ENCODE assay signal across 9 cellular contexts in genomic region chr3:184018424-184018973, GRCh38. TPM values are rescaled to one million over a fixed set of nuclear protein-coding genes. Genes with fewer than 3 reads are reported as not detected.
DNase-seq lines count a peak whose midpoint lies in the region; ATAC-seq, FAIRE-seq and TF ChIP-seq lines count a peak whose summit lies in the region.
"Had no signal": no experiment of that assay in that cellular context is flagged by ENCODE, and none has a peak within 500 bp of the region (broad histone marks: within the 10 kb centered on the region; RNA-seq: fewer than 3 reads in every experiment).

No MANE protein-coding gene starts in this region.

- TF ChIP-seq POLR2A in esophagus squamous epithelium (IDR thresholded peaks at IDR 0.05) = no peak

- H3K4me3 ChIP-seq in DND-41 (ENCODE audit: low read depth in 1 of 2, low read length in 2 of 2) = peak overlapping the region; percentile 63 to 96; a peak in 3 of 4 replicates
- peak overlapping the region; percentile 93 for H3K4me3 ChIP-seq in SJSA1
- H3K4me3 ChIP-seq in esophagus squamous epithelium = peak overlapping the region; percentile 84 to 100 (median 98)

- FAIRE-seq in RCC 7860 (lab: Jason Lieb, UNC) = no peak

- H4K20me1 ChIP-seq in DND-41 (ENCODE audit: insufficient read depth, low read length) = no peaks in the 10 kb centered on the region

- no peaks in the 10 kb centered on the region for H3K9me3 Mint-ChIP-seq in progenitor cell of endocrine pancreas (ENCODE audit: low read depth)

- H3K79me2 ChIP-seq in DND-41 (ENCODE audit: insufficient read depth, low read length) = peaks cover 28% of the 10 kb centered on the region

- H3K27ac ChIP-seq in DND-41 (ENCODE audit: low read length) (peak overlapping the region; percentile 66; the same call in 1 of the 2 replicates), SJSA1 (no peak overlapping the region), esophagus squamous epithelium (peak overlapping the region; percentile 89 to 95 (median 90))

- peaks cover 10% of the 10 kb centered on the region for H3K27me3 Mint-ChIP-seq in progenitor cell of endocrine pancreas

- intact Hi-C loops in esophagus squamous epithelium (cut with DNase I) = loop anchor here (5.0 to 10.0 kb wide), 2 partner anchors 116 to 121 kb away; partner anchors contain the start of gene EIF2B5

- peak overlapping the region; percentile 98 for H3K27ac Mint-ChIP-seq in progenitor cell of endocrine pancreas

- POLR2A ChIA-PET in GM10248 (lab: Yijun Ruan, JAX) = no interaction called here

- CTCF ChIA-PET in GM10248 (lab: Yijun Ruan, JAX) = interaction anchor here (0.7 to 6.0 kb wide), 20 partner anchors 12 to 223 kb away, joined by 3 to 65 read pairs (median 4); no protein-coding TSS in a partner anchor

- H3K27me3 ChIP-seq in DND-41 (ENCODE audit: insufficient read depth, low read length, poor library complexity) = peaks cover 3% of the 10 kb centered on the region
- no peaks in the 10 kb centered on the region for H3K27me3 ChIP-seq in SJSA1 (replicated peaks)
- no peaks in the 10 kb centered on the region for H3K27me3 ChIP-seq in esophagus squamous epithelium

- H3K36me3 ChIP-seq in DND-41 (ENCODE audit: insufficient read depth, low read length) (peaks cover 8% of the 10 kb centered on the region; the same call in 1 of the 2 replicates), SJSA1 (peaks cover 8% of the 10 kb centered on the region), esophagus squamous epithelium (peaks cover 0 to 8% (median 0%) of the 10 kb centered on the region in 3 donors)

- peak overlapping the region; percentile 80 for H3K9ac ChIP-seq in DND-41 (ENCODE audit: low read depth, low read length)

- no peak for ATAC-seq in DND-41 (ENCODE audit: insufficient read depth, low read depth)

- peaks cover 26% of the 10 kb centered on the region for H3K4me1 Mint-ChIP-seq in progenitor cell of endocrine pancreas (ENCODE audit: low read depth)

- peaks cover 35% of the 10 kb centered on the region for H3K4me1 ChIP-seq in DND-41 (ENCODE audit: insufficient read depth, low read length)
- H3K4me1 ChIP-seq in SJSA1 (replicated peaks) = peaks cover 10% of the 10 kb centered on the region
- H3K4me1 ChIP-seq in esophagus squamous epithelium = peaks cover 9 to 33% (median 10%) of the 10 kb centered on the region in 3 donors

- DNase-seq in DND-41 (no peak), SJSA1 (ENCODE audit: low read depth in 1 of 2, low spot score in 2 of 2) (no peak), esophagus squamous epithelium (lab: John Stamatoyannopoulos, UW) (no peak), progenitor cell of endocrine pancreas (ENCODE audit: low spot score, unreplicated experiment) (no peak), RCC 7860 (ENCODE audit: low spot score) (no peak), CD1c-positive myeloid dendritic cell (ENCODE audit: extremely low spot score) (no peak), GM10248 (ENCODE audit: extremely low spot score) (no peak)
- no peak for DNase-seq in activated CD4-positive, CD25-positive, alpha-beta regulatory T cell treated with anti-CD3 and anti-CD28 coated beads, Interleukin-2, amount 50 U/mL, for 72 hours

- H3K36me3 Mint-ChIP-seq in progenitor cell of endocrine pancreas (ENCODE audit: insufficient read depth) = peaks cover 4% of the 10 kb centered on the region

- H3K4me3 Mint-ChIP-seq in progenitor cell of endocrine pancreas (ENCODE audit: low read depth) = peak overlapping the region; percentile 97

- peak overlapping the region; percentile 96 for H3K4me2 ChIP-seq in DND-41 (ENCODE audit: insufficient read depth, low read length)

- WGBS in esophagus squamous epithelium, 2 donors = 78 to 88% methylated on average over 6 to 16 of the region's 21 CpGs

- TF ChIP-seq CTCF in DND-41 (IDR thresholded peaks at IDR 0.05; ENCODE audit: borderline replicate concordance, extremely low read depth, low read length, poor library complexity, severe bottlenecking) = no peak
- TF ChIP-seq CTCF in esophagus squamous epithelium (IDR thresholded peaks at IDR 0.05) = no peak
- TF ChIP-seq CTCF in progenitor cell of endocrine pancreas (IDR thresholded peaks at IDR 0.05; ENCODE audit: unreplicated experiment) = no peak
- no peak for TF ChIP-seq CTCF in GM10248 (IDR thresholded peaks at IDR 0.05; ENCODE audit: control extremely low read depth, extremely low read depth, low read depth, missing control alignments)

- no peaks in the 10 kb centered on the region for H3K9me3 ChIP-seq in DND-41 (ENCODE audit: insufficient read depth, low read length, severe bottlenecking)
- no peaks in the 10 kb centered on the region for H3K9me3 ChIP-seq in SJSA1 (replicated peaks)
- no peaks in the 10 kb centered on the region for H3K9me3 ChIP-seq in esophagus squamous epithelium

- peak overlapping the region; percentile 99 for H2AFZ ChIP-seq in DND-41 (ENCODE audit: low read depth, low read length)

RNA-seq across cellular contexts. Expression of gene ABCC5, which starts 0.8 kb away (rescaled TPM):
- 9.1 and 9.6 TPM in 2 replicates for total RNA-seq in SJSA1 (2014; rRNA removed; shearing (Covaris generic))
- total RNA-seq in esophagus squamous epithelium = 10 to 100 TPM; 34.3 to 50.2 (median 40.4) TPM
- total RNA-seq in progenitor cell of endocrine pancreas = 109 and 111 TPM in 2 replicates

RNA-seq across cellular contexts. Expression of gene HTR3D, which starts 13.0 kb away (rescaled TPM):
- total RNA-seq in SJSA1 (2014; rRNA removed; shearing (Covaris generic)) = not detected in 2 replicates
- total RNA-seq in esophagus squamous epithelium (not detected), progenitor cell of endocrine pancreas (not detected in 2 replicates)

RNA-seq across cellular contexts. Expression of gene HTR3C, which starts 34.3 kb away (rescaled TPM):
- total RNA-seq in SJSA1 (2014; rRNA removed; shearing (Covaris generic)) = not detected in 2 replicates
- total RNA-seq in esophagus squamous epithelium (not detected), progenitor cell of endocrine pancreas (not detected in 2 replicates)
- total RNA-seq: renal cortical epithelial cell had no signal
